8 cellular contexts compared by ENCODE assay signal in genomic region chr10:119131512-119132240, GRCh38. TPM values are rescaled to one million over a fixed set of nuclear protein-coding genes. Genes with fewer than 3 reads are reported as not detected.
DNase-seq lines count a peak whose midpoint lies in the region; ATAC-seq and TF ChIP-seq lines count a peak whose summit lies in the region.

No MANE protein-coding gene starts in this region.

- intact Hi-C loops in adrenal gland (cut with DNase I), result no loop called here

- no peak for TF ChIP-seq RAD21 in liver (IDR thresholded peaks at IDR 0.05)

- no peaks in the 10 kb centered on the region for H3K4me1 ChIP-seq in HEK293 (ENCODE audit: control insufficient read depth, insufficient read depth, low read length)
- H3K4me1 ChIP-seq in adrenal gland (replicated peaks in 1 of 2), result peaks cover 7% of the 10 kb centered on the region in 2 donors
- H3K4me1 ChIP-seq in liver (ENCODE audit: control insufficient read depth in 4 of 4, insufficient read depth in 4 of 4, low read length in 3 of 4), result peaks cover 3 to 29% (median 23%) of the 10 kb centered on the region in 4 donors
- no peaks in the 10 kb centered on the region for H3K4me1 ChIP-seq in suprapubic skin
- H3K4me1 ChIP-seq in foreskin keratinocyte, result no peaks in the 10 kb centered on the region

- ATAC-seq in foreskin keratinocyte, result no peak

- H3K27me3 ChIP-seq in adrenal gland (no peaks in the 10 kb centered on the region), liver (ENCODE audit: control insufficient read depth in 4 of 4, insufficient read depth in 4 of 4, low read length in 3 of 4) (no peaks in the 10 kb centered on the region), suprapubic skin (no peaks in the 10 kb centered on the region), foreskin keratinocyte (no peaks in the 10 kb centered on the region)

- peak; percentile 51 for DNase-seq in GM12864 (ENCODE audit: low read depth)
- DNase-seq in OCI-M1 (lab: John Stamatoyannopoulos, UW), result peak; percentile 96
- DNase-seq in adrenal gland, result peak in 1 of 7 donors; percentile 23
- DNase-seq in suprapubic skin (ENCODE audit: low spot score in 2 of 2), result no peak
- no peak for DNase-seq in foreskin keratinocyte
- DNase-seq in dedifferentiated amniotic fluid mesenchymal stem cell (ENCODE audit: extremely low spot score), result no peak

- H3K9me3 ChIP-seq in HEK293 (ENCODE audit: control insufficient read depth, insufficient read depth, low read depth, low read length) (no peaks in the 10 kb centered on the region), adrenal gland (replicated peaks in 1 of 3) (no peaks in the 10 kb centered on the region), liver (ENCODE audit: control insufficient read depth in 4 of 4, low read length in 3 of 4) (no peaks in the 10 kb centered on the region), suprapubic skin (no peaks in the 10 kb centered on the region)

- TF ChIP-seq CTCF in GM12864 (IDR thresholded peaks at IDR 0.05; ENCODE audit: low read depth, low read length, missing control alignments) (no peak), HEK293 (tag by site-specific recombination; IDR thresholded peaks at IDR 0.05) (no peak), adrenal gland (IDR thresholded peaks at IDR 0.05) (no peak), liver (IDR thresholded peaks at IDR 0.05; ENCODE audit: low read depth, low read length, missing input control) (no peak), suprapubic skin (IDR thresholded peaks at IDR 0.05) (no peak), foreskin keratinocyte (conservative IDR thresholded peaks at IDR 0.05) (no peak)

- POLR2A ChIA-PET in HEK293 (lab: Yijun Ruan, JAX), result interaction anchor here (0.7 kb wide), 1 partner anchor 388 kb away, joined by 3 read pairs; no protein-coding TSS in a partner anchor

- H3K36me3 ChIP-seq in HEK293 (ENCODE audit: control insufficient read depth in 2 of 2, insufficient read depth in 1 of 2, low read length in 2 of 2) (peaks cover 54 to 73% of the 10 kb centered on the region in 2 experiments), adrenal gland (replicated peaks in 1 of 2) (peaks cover 0 to 24% of the 10 kb centered on the region in 2 donors), liver (ENCODE audit: control insufficient read depth in 4 of 4, insufficient read depth in 3 of 4, low read depth in 1 of 4, low read length in 3 of 4) (peaks cover 2 to 21% (median 8%) of the 10 kb centered on the region in 4 donors), suprapubic skin (peaks cover 46% of the 10 kb centered on the region)

- 56 to 61% (median 58%) methylated on average over 10 of the region's 10 CpGs for WGBS in adrenal gland, 4 donors
- WGBS in liver, result 23% methylated on average over 10 of the region's 10 CpGs
- 69% methylated on average over 10 of the region's 10 CpGs for WGBS in suprapubic skin

- H3K9ac ChIP-seq in liver (ENCODE audit: low read depth in 1 of 2, low read length in 2 of 2), result peak overlapping the region; percentile 55 to 98

- TF ChIP-seq EP300 in suprapubic skin (IDR thresholded peaks at IDR 0.05), result no peak

- CTCF ChIA-PET in HEK293 (lab: Yijun Ruan, JAX), result interaction anchor here (1.2 kb wide), 1 partner anchor 13 kb away, joined by 4 read pairs; no protein-coding TSS in a partner anchor

- peak overlapping the region; percentile 41; the same call in 1 of the 2 replicates for H3K4me3 ChIP-seq in GM12864 (ENCODE audit: low read depth, low read length)
- no peak overlapping the region for H3K4me3 ChIP-seq in HEK293 (ENCODE audit: low read depth, low read length)
- peak overlapping the region in 1 of 4 donors; percentile 39 for H3K4me3 ChIP-seq in adrenal gland
- H3K4me3 ChIP-seq in liver (ENCODE audit: low read depth in 1 of 3, low read length in 3 of 3), result peak overlapping the region in 2 of 3 donors; percentile 37 to 71
- peak overlapping the region; percentile 13 for H3K4me3 ChIP-seq in suprapubic skin

- no peak for TF ChIP-seq POLR2A in adrenal gland (IDR thresholded peaks at IDR 0.05)
- TF ChIP-seq POLR2A in suprapubic skin (IDR thresholded peaks at IDR 0.05), result no peak

- no peak overlapping the region for H3K27ac ChIP-seq in HEK293 (ENCODE audit: extremely low read depth, low read depth, low read length)
- H3K27ac ChIP-seq in adrenal gland, result peak overlapping the region in 4 of 5 donors; percentile 10 to 67 (median 26)
- H3K27ac ChIP-seq in liver (ENCODE audit: low read depth in 1 of 2, low read length in 2 of 2), result peak overlapping the region; percentile 67 to 94
- no peak overlapping the region for H3K27ac ChIP-seq in suprapubic skin
- no peak overlapping the region for H3K27ac ChIP-seq in foreskin keratinocyte

TF ChIP-seq in HEK293, 187 proteins besides CTCF, POLR2A, EP300 and RAD21 (continues in another document):
- TF ChIP-seq ZNF280C (tag by site-specific recombination; IDR thresholded peaks at IDR 0.05), result no peak
- TF ChIP-seq SCRT2 (tag by site-specific recombination; IDR thresholded peaks at IDR 0.05), result 0 out of 2 replicates have a peak, but pooled peaks have one; percentile 35

TF ChIP-seq in liver, 16 proteins besides CTCF, POLR2A, EP300 and RAD21:
- TF ChIP-seq REST (IDR thresholded peaks at IDR 0.05) (no peak), SP1 (IDR thresholded peaks at IDR 0.05) (peak; percentile 41), RXRA (IDR thresholded peaks at IDR 0.05) (no peak), MAX (IDR thresholded peaks at IDR 0.05) (no peak), HNF4A (conservative IDR thresholded peaks at IDR 0.05) (peak in 1 of 2 donors; percentile 23), FOXA2 (IDR thresholded peaks at IDR 0.05) (no peak), YY1 (IDR thresholded peaks at IDR 0.05) (peak; percentile 80), HNF4G (IDR thresholded peaks at IDR 0.05) (no peak), NR2F2 (IDR thresholded peaks at IDR 0.05) (no peak)
TF ChIP-seq in liver: peak in this region for 3.

RNA-seq across cellular contexts. Expression of gene DENND10, which starts 27.8 kb away (rescaled TPM):
- total RNA-seq in adrenal gland (10 to 100 TPM; 23.4 to 65.3 (median 45.9) TPM), liver (10 to 100 TPM; 22.9 to 31.7 TPM), suprapubic skin (10 to 100 TPM; 27.5 to 45.8 (median 33.1) TPM), foreskin keratinocyte (49.8 and 52.6 TPM in 2 replicates)
- polyA plus RNA-seq in adrenal gland (10 to 100 TPM; 10.3 to 34.5 (median 20.7) TPM), liver (10 to 100 TPM; 17.9 to 37.7 TPM), foreskin keratinocyte (21.8 and 23.3 TPM in 2 replicates)

RNA-seq across cellular contexts. Expression of gene SFXN4, which starts 33.8 kb away (rescaled TPM):
- 10 to 100 TPM; 31.0 to 55.7 (median 45.8) TPM for total RNA-seq in adrenal gland
- 100 to 1,000 TPM in 2 of 3 donors, 10 to 100 TPM in 1; 53.6 to 135 (median 102) TPM for polyA plus RNA-seq in adrenal gland
- total RNA-seq in liver, result 10 to 100 TPM; 12.4 to 34.1 TPM
- polyA plus RNA-seq in liver, result 10 to 100 TPM; 20.7 to 27.5 TPM
- 10 to 100 TPM; 12.2 to 37.4 (median 15.0) TPM for total RNA-seq in suprapubic skin
- total RNA-seq in foreskin keratinocyte, result 29.4 and 36.2 TPM in 2 replicates
- polyA plus RNA-seq in foreskin keratinocyte, result 28.4 and 40.1 TPM in 2 replicates

RNA-seq across cellular contexts. Expression of gene PRDX3, which starts 46.9 kb away (rescaled TPM):
- 100 to 1,000 TPM; 306 to 628 (median 425) TPM for total RNA-seq in adrenal gland
- polyA plus RNA-seq in adrenal gland, result 100 to 1,000 TPM; 150 to 596 (median 200) TPM
- total RNA-seq in liver, result 100 to 1,000 TPM; 176 to 247 TPM
- 100 to 1,000 TPM; 268 to 307 TPM for polyA plus RNA-seq in liver
- 10 to 100 TPM; 58.8 to 78.3 (median 62.1) TPM for total RNA-seq in suprapubic skin
- 166 and 183 TPM in 2 replicates for total RNA-seq in foreskin keratinocyte
- polyA plus RNA-seq in foreskin keratinocyte, result 142 and 187 TPM in 2 replicates

RNA-seq across cellular contexts. Expression of gene EIF3A, which starts 51.1 kb away (rescaled TPM):
- total RNA-seq in adrenal gland, result 100 to 1,000 TPM in 1 of 8 donors, 10 to 100 TPM in 7; 65.2 to 117 (median 93.3) TPM
- polyA plus RNA-seq in adrenal gland, result 100 to 1,000 TPM in 1 of 3 donors, 10 to 100 TPM in 2; 26.0 to 197 (median 51.4) TPM
- total RNA-seq in liver, result 10 to 100 TPM; 54.1 to 88.9 TPM
- 10 to 100 TPM; 27.5 to 41.0 TPM for polyA plus RNA-seq in liver
- 100 to 1,000 TPM; 116 to 148 (median 123) TPM for total RNA-seq in suprapubic skin
- 152 and 172 TPM in 2 replicates for total RNA-seq in foreskin keratinocyte
- polyA plus RNA-seq in foreskin keratinocyte, result 33.0 and 41.1 TPM in 2 replicates

Comparison
In these comparisons a context has a peak if more than half of its experiments do, and no peak if none do; other contexts are left out.
1. DNase-seq: peak in GM12864 (single experiment) and OCI-M1 (single experiment); none in suprapubic skin (0 of 2), foreskin keratinocyte (0 of 2) and dedifferentiated amniotic fluid mesenchymal stem cell (single experiment).
2. H3K27ac ChIP-seq: peak in adrenal gland (4 of 5) and liver (2 of 2); none in HEK293 (single experiment), suprapubic skin (single experiment) and foreskin keratinocyte (single experiment).